23 cellular contexts compared by ENCODE assay signal in the genomic region with DNA sequence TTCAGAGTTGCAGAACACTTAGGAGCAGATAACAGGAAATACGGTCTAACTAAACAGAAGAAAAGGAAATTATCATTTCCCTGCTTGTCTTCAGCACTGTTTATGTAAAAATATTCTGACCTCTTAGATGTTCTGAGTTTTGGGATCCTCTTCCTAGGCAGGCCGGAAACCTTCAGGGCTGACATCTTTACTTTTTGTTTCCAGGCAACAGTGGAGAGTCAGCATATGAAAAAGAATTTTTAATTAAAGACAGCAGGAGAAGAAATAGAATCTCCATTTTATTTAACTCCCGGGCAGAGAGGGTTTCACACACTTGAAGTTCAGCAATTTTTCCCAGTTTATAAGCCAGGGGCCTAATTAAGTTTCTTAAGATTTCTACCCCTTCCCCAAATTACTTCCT. TPM values are rescaled to one million over a fixed set of nuclear protein-coding genes. Genes with fewer than 3 reads are reported as not detected.
A peak's percentile ranks its signal among the peaks of the same experiment; 100 is the strongest.
DNase-seq lines count a peak whose midpoint lies in the region; ATAC-seq, FAIRE-seq and TF ChIP-seq lines count a peak whose summit lies in the region.
"Had no signal": no experiment of that assay in that cellular context is flagged by ENCODE, and none has a peak within 500 bp of the region (broad histone marks: within the 10 kb centered on the region; RNA-seq: fewer than 3 reads in every experiment).

No MANE protein-coding gene starts in this region.

- H3K9me3 ChIP-seq in Karpas-422 (ENCODE audit: low read length) (no peaks in the 10 kb centered on the region), neuronal stem cell (replicated peaks in 1 of 2; ENCODE audit: control insufficient read depth in 2 of 2, insufficient read depth in 1 of 2, low read depth in 1 of 2, low read length in 2 of 2) (peaks cover 2 to 13% of the 10 kb centered on the region in 2 donors), left lung (no peaks in the 10 kb centered on the region)
- H3K9me3 ChIP-seq: HAP-1, sigmoid colon, SJCRH30 had no signal

- H3K4me1 Mint-ChIP-seq in activated T-cell treated with anti-CD3 and anti-CD28 coated beads, Interleukin-2, amount 50 U/mL, for 72 hours (ENCODE audit: low read depth) = peaks cover 8% of the 10 kb centered on the region
- H3K4me1 Mint-ChIP-seq in endothelial cell (ENCODE audit: unreplicated experiment) = peaks cover 16% of the 10 kb centered on the region
- H3K4me1 Mint-ChIP-seq: mesothelial cell of epicardium had no signal

- no peak overlapping the region for H2BK12ac ChIP-seq in neuronal stem cell (ENCODE audit: low read length)

- DNase-seq in activated T-cell treated with anti-CD3 and anti-CD28 coated beads, Interleukin-2, amount 50 U/mL, for 72 hours = no peak
- no peak for DNase-seq in activated T-cell treated with anti-CD3 and anti-CD28 coated beads, Interleukin-2, amount 50 U/mL, for 1 hour
- no peak for DNase-seq in Karpas-422
- no peak for DNase-seq in endothelial cell (ENCODE audit: low spot score)
- no peak for DNase-seq in neuronal stem cell (ENCODE audit: low spot score)
- DNase-seq in RCC 7860 (ENCODE audit: low spot score) = no peak
- no peak for DNase-seq in NCI-H226
- DNase-seq in left lung = no peak
- DNase-seq: activated CD4-positive, alpha-beta T cell treated with anti-CD3 and anti-CD28 coated beads for 48 hours; activated gamma-delta T cell treated with Interleukin-2 at 50 U/mL for 16 hours; IMR-90; MV-4-11; NCI-H526; occipital lobe; sigmoid colon; SJCRH30; stimulated activated naive CD4-positive, alpha-beta T cell treated with Interleukin-2 at 50 U/mL for 16 hours; T1000; trophoblast cell had no signal

- no peaks in the 10 kb centered on the region for H4K20me1 ChIP-seq in Karpas-422 (ENCODE audit: insufficient read depth, low read depth, low read length)

- H2BK5ac ChIP-seq in neuronal stem cell (ENCODE audit: low read length) = no peak overlapping the region

- H3K36me3 ChIP-seq in Karpas-422 (ENCODE audit: insufficient read depth, low read length) (no peaks in the 10 kb centered on the region), neuronal stem cell (replicated peaks in 1 of 2; ENCODE audit: control insufficient read depth in 2 of 2, insufficient read depth in 2 of 2, low read length in 2 of 2) (no peaks in the 10 kb centered on the region), left lung (no peaks in the 10 kb centered on the region)
- H3K36me3 ChIP-seq: HAP-1, sigmoid colon, SJCRH30 had no signal

- no peak overlapping the region for H2AK5ac ChIP-seq in neuronal stem cell (ENCODE audit: low read depth, low read length)

- ATAC-seq in activated T-cell treated with anti-CD3 and anti-CD28 coated beads, Interleukin-2, amount 50 U/mL, for 72 hours (replicated peaks in 1 of 2) = no peak
- ATAC-seq in left lung = no peak

- peak overlapping the region; percentile 82 for H3K27ac Mint-ChIP-seq in activated T-cell treated with anti-CD3 and anti-CD28 coated beads, Interleukin-2, amount 50 U/mL, for 72 hours
- peak overlapping the region; percentile 97 for H3K27ac Mint-ChIP-seq in endothelial cell (ENCODE audit: unreplicated experiment)
- H3K27ac Mint-ChIP-seq: mesothelial cell of epicardium had no signal

- no peak overlapping the region for H2BK120ac ChIP-seq in neuronal stem cell (ENCODE audit: low read depth, low read length)

- FAIRE-seq in RCC 7860 (lab: Jason Lieb, UNC) = no peak
- FAIRE-seq: astrocyte had no signal

- intact Hi-C loops in left lung (cut with DNase I) = no loop called here

- WGBS in neuronal stem cell (ENCODE audit: extremely low coverage in 2 of 2, insufficient read length in 2 of 2, insufficient replicate concordance in 1 of 2), 2 donors = no CpG with 5 or more reads among the region's 3 CpGs

- no peak overlapping the region for H3K14ac ChIP-seq in neuronal stem cell (ENCODE audit: low read length)

- no peaks in the 10 kb centered on the region for H3K9me2 ChIP-seq in Karpas-422 (replicated peaks; ENCODE audit: insufficient read depth, low read length)

- no peak overlapping the region for H4K8ac ChIP-seq in neuronal stem cell (ENCODE audit: low read depth, low read length)

- H2BK15ac ChIP-seq in neuronal stem cell (ENCODE audit: low read length) = no peak overlapping the region

- H3K27me3 ChIP-seq in Karpas-422 (ENCODE audit: low read length) = no peaks in the 10 kb centered on the region
- peaks cover 0 to 12% (median 7%) of the 10 kb centered on the region in 3 experiments for H3K27me3 ChIP-seq in neuronal stem cell (ENCODE audit: control insufficient read depth in 3 of 3, insufficient read depth in 3 of 3, low read depth in 1 of 3, low read length in 3 of 3)
- H3K27me3 ChIP-seq in left lung = peaks cover 9 to 19% of the 10 kb centered on the region in 2 donors
- H3K27me3 ChIP-seq: SJCRH30 had no signal

- H3K23ac ChIP-seq in neuronal stem cell (ENCODE audit: low read depth, low read length, poor library complexity) = no peak overlapping the region

- H4K91ac ChIP-seq in neuronal stem cell (ENCODE audit: low read depth, low read length, poor library complexity) = no peak overlapping the region

- H3K4me3 ChIP-seq in Karpas-422 (ENCODE audit: low read length) (no peak overlapping the region), neuronal stem cell (ENCODE audit: low read length in 2 of 2) (no peak overlapping the region), left lung (no peak overlapping the region)
- H3K4me3 ChIP-seq: HAP-1, sigmoid colon, SJCRH30 had no signal

- H3K4me1 ChIP-seq in Karpas-422 (ENCODE audit: low read length) = peaks cover 4% of the 10 kb centered on the region; the same call in 1 of the 2 replicates
- H3K4me1 ChIP-seq in neuronal stem cell (ENCODE audit: control insufficient read depth in 2 of 2, insufficient read depth in 1 of 2, low read depth in 1 of 2, low read length in 2 of 2) = peaks cover 1 to 3% of the 10 kb centered on the region in 2 donors
- peaks cover 3 to 5% of the 10 kb centered on the region in 2 donors for H3K4me1 ChIP-seq in left lung
- H3K4me1 ChIP-seq: HAP-1, SJCRH30 had no signal

- H3K27ac ChIP-seq in Karpas-422 (ENCODE audit: low read length) (no peak overlapping the region), neuronal stem cell (replicated peaks; ENCODE audit: low read length) (no peak overlapping the region), left lung (peak overlapping the region in 1 of 2 donors; percentile 30)
- H3K27ac ChIP-seq: sigmoid colon, SJCRH30 had no signal

- no peak overlapping the region for H3K4me3 Mint-ChIP-seq in activated T-cell treated with anti-CD3 and anti-CD28 coated beads, Interleukin-2, amount 50 U/mL, for 72 hours
- H3K4me3 Mint-ChIP-seq in endothelial cell (ENCODE audit: unreplicated experiment) = no peak overlapping the region
- H3K4me3 Mint-ChIP-seq: mesothelial cell of epicardium had no signal

- no peak overlapping the region for H3K18ac ChIP-seq in neuronal stem cell (ENCODE audit: low read length)

- TF ChIP-seq CTCF in endothelial cell (IDR thresholded peaks at IDR 0.05; ENCODE audit: unreplicated experiment) (no peak), left lung (IDR thresholded peaks at IDR 0.05) (no peak)

- no peak overlapping the region for H3K4me2 ChIP-seq in Karpas-422 (ENCODE audit: low read depth, low read length, poor library complexity, severe bottlenecking)
- no peak overlapping the region for H3K4me2 ChIP-seq in neuronal stem cell (ENCODE audit: insufficient read depth, low read length, poor library complexity, severe bottlenecking)

- H3K9ac ChIP-seq in Karpas-422 (ENCODE audit: low read length) = no peak overlapping the region
- no peak overlapping the region for H3K9ac ChIP-seq in neuronal stem cell (ENCODE audit: low read depth, low read length, poor library complexity)

- peak overlapping the region; percentile 45; the same call in 1 of the 2 replicates for H2AFZ ChIP-seq in Karpas-422 (ENCODE audit: low read length)
- H2AFZ ChIP-seq in neuronal stem cell (ENCODE audit: low read length) = peak overlapping the region; percentile 89

- no peaks in the 10 kb centered on the region for H3K9me3 Mint-ChIP-seq in activated T-cell treated with anti-CD3 and anti-CD28 coated beads, Interleukin-2, amount 50 U/mL, for 72 hours
- no peaks in the 10 kb centered on the region for H3K9me3 Mint-ChIP-seq in endothelial cell (ENCODE audit: unreplicated experiment)
- H3K9me3 Mint-ChIP-seq: mesothelial cell of epicardium had no signal

- H3K27me3 Mint-ChIP-seq in activated T-cell treated with anti-CD3 and anti-CD28 coated beads, Interleukin-2, amount 50 U/mL, for 72 hours (ENCODE audit: low read depth) = no peaks in the 10 kb centered on the region
- peaks cover 2% of the 10 kb centered on the region for H3K27me3 Mint-ChIP-seq in endothelial cell (ENCODE audit: unreplicated experiment)

- no peaks in the 10 kb centered on the region for H3K36me3 Mint-ChIP-seq in activated T-cell treated with anti-CD3 and anti-CD28 coated beads, Interleukin-2, amount 50 U/mL, for 72 hours (ENCODE audit: insufficient read depth in 2 of 2)
- no peaks in the 10 kb centered on the region for H3K36me3 Mint-ChIP-seq in endothelial cell (ENCODE audit: low read depth, unreplicated experiment)
- H3K36me3 Mint-ChIP-seq: mesothelial cell of epicardium had no signal

- no peaks in the 10 kb centered on the region for H3K79me2 ChIP-seq in Karpas-422 (ENCODE audit: low read length)

- no peak overlapping the region for H3K4ac ChIP-seq in neuronal stem cell (ENCODE audit: low read length)

- H3K79me1 ChIP-seq in neuronal stem cell (ENCODE audit: low read depth, low read length) = no peaks in the 10 kb centered on the region

RNA-seq across cellular contexts. Expression of a gene that starts 5.1 kb away (rescaled TPM):
- total RNA-seq in activated T-cell treated with anti-CD3 and anti-CD28 coated beads, Interleukin-2, amount 50 U/mL, for 72 hours = under 1 TPM; 0.26 to 0.42 TPM
- not detected in 2 replicates for total RNA-seq in Karpas-422 (2014; rRNA removed; shearing (Covaris generic); ENCODE audit: low replicate concordance)
- total RNA-seq in endothelial cell (ENCODE audit: unreplicated experiment) = 86.4 TPM
- polyA plus RNA-seq in neuronal stem cell (2013, experiment 1 of 2) = 4.6 TPM
- 4.4 TPM for polyA plus RNA-seq in neuronal stem cell (2013, experiment 2 of 2)
- total RNA-seq in left lung = under 1 TPM; 0.13 to 0.35 TPM
- total RNA-seq: astrocyte, G401, IMR-90, occipital lobe, sigmoid colon, SJCRH30 had no signal

RNA-seq across cellular contexts. Expression of a gene that starts 35.0 kb away (rescaled TPM):
- 10 to 100 TPM; 30.6 to 33.7 TPM for total RNA-seq in activated T-cell treated with anti-CD3 and anti-CD28 coated beads, Interleukin-2, amount 50 U/mL, for 72 hours
- total RNA-seq in Karpas-422 (2014; rRNA removed; shearing (Covaris generic); ENCODE audit: low replicate concordance) = 36.2 and 55.9 TPM in 2 replicates
- total RNA-seq in endothelial cell (ENCODE audit: unreplicated experiment) (97.4 TPM), left lung (10 to 100 TPM; 17.4 to 25.3 TPM)
- polyA plus RNA-seq in neuronal stem cell (2013, experiment 1 of 2) = 11.5 TPM
- polyA plus RNA-seq in neuronal stem cell (2013, experiment 2 of 2) = 11.3 TPM

Comparison
In these comparisons a context has a peak if more than half of its experiments do, and no peak if none do; other contexts are left out.
1. RNA of a gene that starts 5.1 kb away (total RNA-seq): 86.4 TPM in endothelial cell (single experiment); 0.26 to 0.42 TPM in activated T-cell treated with anti-CD3 and anti-CD28 coated beads, Interleukin-2, amount 50 U/mL, for 72 hours, 0.13 to 0.35 TPM in left lung and not detected in Karpas-422; every median in the first group is over 10 times any median in the second.